ENCODE assay signal across 8 cellular contexts in genomic region chr7:157140118-157140905, GRCh38. TPM values are rescaled to one million over a fixed set of nuclear protein-coding genes. Genes with fewer than 3 reads are reported as not detected.
A peak's percentile ranks its signal among the peaks of the same experiment; 100 is the strongest.
DNase-seq lines count a peak whose midpoint lies in the region; ATAC-seq and TF ChIP-seq lines count a peak whose summit lies in the region.

No MANE protein-coding gene starts in this region.

- peak overlapping the region; percentile 88 for H3K27ac ChIP-seq in PC-9

- CTCF ChIA-PET in Calu3 (lab: Charles Lee) (no interaction called here), PC-9 (lab: Charles Lee) (no interaction called here)

- H3K36me3 Mint-ChIP-seq in Calu3 (ENCODE audit: insufficient read depth, unreplicated experiment): peaks cover 50% of the 10 kb centered on the region
- peaks cover 5% of the 10 kb centered on the region for H3K36me3 Mint-ChIP-seq in neural crest cell (ENCODE audit: low read depth)

- H3K79me2 ChIP-seq in PC-9 (ENCODE audit: low read depth): peaks cover 62% of the 10 kb centered on the region

- peaks cover 30% of the 10 kb centered on the region for H3F3A ChIP-seq in PC-9 (ENCODE audit: insufficient read depth, low read depth)

- no peak for TF ChIP-seq CTCF in Calu3 (IDR thresholded peaks at IDR 0.05; ENCODE audit: unreplicated experiment)
- no peak for TF ChIP-seq CTCF in PC-9 (conservative IDR thresholded peaks at IDR 0.05)
- TF ChIP-seq CTCF in neural crest cell (conservative IDR thresholded peaks at IDR 0.05): no peak

- H3K27ac Mint-ChIP-seq in Calu3 (ENCODE audit: unreplicated experiment): peak overlapping the region; percentile 63
- H3K27ac Mint-ChIP-seq in neural crest cell (ENCODE audit: unreplicated experiment): peak overlapping the region; percentile 43

- peak overlapping the region; percentile 76 for H3K4me3 ChIP-seq in PC-9

- no peaks in the 10 kb centered on the region for H3K9me3 ChIP-seq in PC-9 (ENCODE audit: insufficient read depth, low read depth)

- peaks cover 39% of the 10 kb centered on the region for H3K36me3 ChIP-seq in PC-9 (ENCODE audit: low read depth)

- POLR2A ChIA-PET in PC-9 (lab: Charles Lee; ENCODE audit: unreplicated experiment): interaction anchor here (0.5 kb wide), 1 partner anchor 9 kb away, joined by 3 read pairs; no protein-coding TSS in a partner anchor

- peaks cover 29% of the 10 kb centered on the region for H3K4me1 ChIP-seq in PC-9 (replicated peaks; ENCODE audit: insufficient read depth)

- no peaks in the 10 kb centered on the region for H3K27me3 ChIP-seq in PC-9 (ENCODE audit: insufficient read depth, low read depth)

- peaks cover 56% of the 10 kb centered on the region for H3K4me1 Mint-ChIP-seq in Calu3 (ENCODE audit: low read depth, unreplicated experiment)
- peaks cover 50% of the 10 kb centered on the region for H3K4me1 Mint-ChIP-seq in neural crest cell

- DNase-seq in Calu3 (no peak), PC-9 (no peak), dermis blood vessel endothelial cell (peak; percentile 10), neural crest cell (ENCODE audit: low read depth, low spot score) (no peak), midbrain (lab: John Stamatoyannopoulos, UW) (no peak), DMS114 treated with DMSO at 0.1 percent for 48 hours (lab: John Stamatoyannopoulos, UW; ENCODE audit: unreplicated experiment) (no peak)
- DNase-seq in effector CD8-positive, alpha-beta T cell (lab: John Stamatoyannopoulos, UW): no peak

- H2AFZ ChIP-seq in PC-9: no peak overlapping the region

- H3K9me3 Mint-ChIP-seq in Calu3 (ENCODE audit: low read depth, unreplicated experiment) (no peaks in the 10 kb centered on the region), neural crest cell (no peaks in the 10 kb centered on the region)

- H3K4me2 ChIP-seq in PC-9: peak overlapping the region; percentile 94

- H3K4me3 Mint-ChIP-seq in Calu3 (ENCODE audit: low read depth, unreplicated experiment) (peak overlapping the region; percentile 84), neural crest cell (peak overlapping the region; percentile 85)

- H3K9me2 ChIP-seq in PC-9 (ENCODE audit: insufficient read depth): no peaks in the 10 kb centered on the region

- TSS peak; percentile 39 for BruUV-seq in Calu3 (replicated peaks; lab: Mats Ljungman, UMichigan)
- TSS peak; percentile 41 for BruUV-seq in PC-9 (replicated peaks; lab: Mats Ljungman, UMichigan)

- H3K27me3 Mint-ChIP-seq in Calu3 (ENCODE audit: unreplicated experiment): no peaks in the 10 kb centered on the region
- peaks cover 2% of the 10 kb centered on the region for H3K27me3 Mint-ChIP-seq in neural crest cell (ENCODE audit: low read depth)

- peaks cover 54% of the 10 kb centered on the region for H4K20me1 ChIP-seq in PC-9 (ENCODE audit: insufficient read depth)

- intact Hi-C loops in Calu3 (cut with micrococcal nuclease; ENCODE audit: unreplicated experiment) (loop anchor here (5.0 kb wide), 1 partner anchor 133 kb away; no protein-coding TSS in a partner anchor), PC-9 (cut with micrococcal nuclease; ENCODE audit: unreplicated experiment) (no loop called here)

- ATAC-seq in HG02759 (IDR thresholded peaks at IDR 0.05; ENCODE audit: unreplicated experiment): no peak

RNA-seq across cellular contexts. Expression of gene UBE3C, which starts 1.6 kb away (rescaled TPM):
- total RNA-seq in Calu3 (2022): 79.9 and 81.1 TPM in 2 replicates
- total RNA-seq in PC-9 (2021): 71.0 and 77.6 TPM in 2 replicates
- 116 and 129 TPM in 2 replicates for total RNA-seq in dermis blood vessel endothelial cell
- total RNA-seq in neural crest cell: 46.1 and 46.8 TPM in 2 replicates
